In genomic region chr6:33204165-33204414, GRCh38 we compare ENCODE assay signal across 10 cellular contexts. TPM values are rescaled to one million over a fixed set of nuclear protein-coding genes. Genes with fewer than 3 reads are reported as not detected.
DNase-seq lines count a peak whose midpoint lies in the region; ATAC-seq and TF ChIP-seq lines count a peak whose summit lies in the region.
"Had no signal": no experiment of that assay in that cellular context is flagged by ENCODE, and none has a peak within 500 bp of the region (broad histone marks: within the 10 kb centered on the region; RNA-seq: fewer than 3 reads in every experiment).

No MANE protein-coding gene starts in this region.

- H3K4me2 ChIP-seq in OCI-LY7 (ENCODE audit: low read length) (peak overlapping the region; percentile 92), osteoblast (ENCODE audit: insufficient read depth, low read length) (peak overlapping the region; percentile 47)

- no peak for TF ChIP-seq CTCF in OCI-LY7 (conservative IDR thresholded peaks at IDR 0.05; ENCODE audit: low read length)
- no peak for TF ChIP-seq CTCF in osteoblast (IDR thresholded peaks at IDR 0.05; ENCODE audit: extremely low read depth, low read depth, low read length)

- peaks cover 57% of the 10 kb centered on the region for H3K4me1 ChIP-seq in CD4-positive, alpha-beta memory T cell (ENCODE audit: insufficient read depth, low read length)
- H3K4me1 ChIP-seq in OCI-LY7 (ENCODE audit: insufficient read depth, low read length, poor library complexity, severe bottlenecking) (peaks cover 57% of the 10 kb centered on the region), ectodermal cell (ENCODE audit: control insufficient read depth, insufficient read depth, low read length) (peaks cover 33% of the 10 kb centered on the region), osteoblast (ENCODE audit: insufficient read depth, low read length) (peaks cover 61% of the 10 kb centered on the region)

- H3K27ac Mint-ChIP-seq in CD4-positive, alpha-beta memory T cell, result peak overlapping the region; percentile 75 to 97 (median 91)

- H3K36me3 Mint-ChIP-seq in CD4-positive, alpha-beta memory T cell, result peaks cover 21 to 55% of the 10 kb centered on the region in 2 donors

- DNase-seq in CD4-positive, alpha-beta memory T cell, result no peak
- DNase-seq in OCI-LY7 (ENCODE audit: low spot score), result no peak
- no peak for DNase-seq in osteoblast (ENCODE audit: insufficient read length, low spot score, missing footprints)
- no peak for DNase-seq in SK-N-DZ (ENCODE audit: low spot score)
- no peak for DNase-seq in CD1c-positive myeloid dendritic cell (ENCODE audit: extremely low spot score)

- H3K9me3 Mint-ChIP-seq in CD4-positive, alpha-beta memory T cell, result peaks cover 0 to 2% (median 0%) of the 10 kb centered on the region in 8 donors

- H2AFZ ChIP-seq in OCI-LY7 (ENCODE audit: low read length) (no peak overlapping the region), osteoblast (ENCODE audit: low read length) (no peak overlapping the region)

- peaks cover 27% of the 10 kb centered on the region; the same call in 1 of the 2 replicates for H3K79me2 ChIP-seq in OCI-LY7 (ENCODE audit: insufficient read depth, low read depth, low read length)
- peaks cover 58% of the 10 kb centered on the region for H3K79me2 ChIP-seq in osteoblast (ENCODE audit: insufficient read depth, low read length)

- no TSS peak for BruUV-seq in OCI-LY7 (replicated peaks; lab: Mats Ljungman, UMichigan)

- intact Hi-C loops in CD4-positive, alpha-beta memory T cell (cut with micrococcal nuclease), result loop anchor here (1.0 to 10.0 kb wide), 7 partner anchors 45 to 1539 kb away; partner anchors contain the start of genes C6orf47, CSNK2B, CUTA and GPANK1
- intact Hi-C loops in OCI-LY7 (cut with micrococcal nuclease; ENCODE audit: unreplicated experiment), result loop anchor here (10.0 kb wide), 1 partner anchor 211 kb away; the partner anchor contains the start of genes CUTA and PHF1

- H4K20me1 ChIP-seq in OCI-LY7 (ENCODE audit: insufficient read depth, low read length) (no peaks in the 10 kb centered on the region), osteoblast (ENCODE audit: insufficient read depth, low read length) (peaks cover 33% of the 10 kb centered on the region)

- H3K27ac ChIP-seq in CD4-positive, alpha-beta memory T cell (ENCODE audit: low read depth, low read length), result peak overlapping the region; percentile 73
- H3K27ac ChIP-seq in OCI-LY7 (ENCODE audit: low read depth, low read length, poor library complexity, severe bottlenecking) (peak overlapping the region; percentile 9), ectodermal cell (ENCODE audit: insufficient read depth, low read depth, low read length, poor library complexity, severe bottlenecking) (no peak overlapping the region), osteoblast (ENCODE audit: low read depth, low read length) (peak overlapping the region; percentile 47)
- H3K27ac ChIP-seq: SJCRH30 had no signal

- H3K27me3 ChIP-seq in CD4-positive, alpha-beta memory T cell (ENCODE audit: insufficient read depth, low read length), result no peaks in the 10 kb centered on the region
- peaks cover 8% of the 10 kb centered on the region for H3K27me3 ChIP-seq in ectodermal cell (ENCODE audit: control insufficient read depth, insufficient read depth, low read length, poor library complexity, severe bottlenecking)
- no peaks in the 10 kb centered on the region for H3K27me3 ChIP-seq in osteoblast (ENCODE audit: insufficient read depth, low read length)
- H3K27me3 ChIP-seq: left lung, SJCRH30 had no signal

- H3K4me1 Mint-ChIP-seq in CD4-positive, alpha-beta memory T cell, result peaks cover 38 to 76% (median 57%) of the 10 kb centered on the region in 4 donors

- 4 to 6% methylated on average over 4 of the region's 4 CpGs for WGBS in ectodermal cell, 2 experiments

- POLR2A ChIA-PET in CD4-positive, alpha-beta memory T cell (lab: Charles Lee; ENCODE audit: partially characterized antibody), result interaction anchor here (0.5 to 2.4 kb wide), 7 partner anchors 9 to 1232 kb away, joined by 3 to 18 read pairs (median 4); partner anchors contain the start of genes DXO, HLA-DPA1 and RGL2
- POLR2A ChIA-PET in OCI-LY7 (lab: Charles Lee), result no interaction called here

- CTCF ChIA-PET in CD4-positive, alpha-beta memory T cell (lab: Charles Lee; ENCODE audit: partially characterized antibody), result interaction anchor here (1.5 to 2.0 kb wide), 2 partner anchors 9 to 45 kb away, joined by 6 to 11 read pairs; no protein-coding TSS in a partner anchor
- CTCF ChIA-PET in OCI-LY7 (lab: Charles Lee; ENCODE audit: unreplicated experiment), result no interaction called here

- no peaks in the 10 kb centered on the region for H3K27me3 Mint-ChIP-seq in CD4-positive, alpha-beta memory T cell

- H3K4me3 ChIP-seq in CD4-positive, alpha-beta memory T cell (ENCODE audit: low read length in 2 of 2), result peak overlapping the region in 1 of 2 donors; percentile 88
- peak overlapping the region; percentile 78 for H3K4me3 ChIP-seq in OCI-LY7 (ENCODE audit: low read depth, low read length, poor library complexity, severe bottlenecking)
- peak overlapping the region; percentile 60 for H3K4me3 ChIP-seq in ectodermal cell (ENCODE audit: insufficient read depth, low read depth, low read length)
- H3K4me3 ChIP-seq in osteoblast (ENCODE audit: insufficient read depth, low read length), result no peak overlapping the region

- H3K4me3 Mint-ChIP-seq in CD4-positive, alpha-beta memory T cell, result peak overlapping the region; percentile 87 to 100 (median 94)

- no peaks in the 10 kb centered on the region for H3K9me2 ChIP-seq in OCI-LY7 (ENCODE audit: insufficient read depth, low read length)

- no peak for ATAC-seq in HG02973 (IDR thresholded peaks at IDR 0.05; ENCODE audit: unreplicated experiment)
- ATAC-seq in GM18861 (IDR thresholded peaks at IDR 0.05; ENCODE audit: unreplicated experiment), result no peak

- no peaks in the 10 kb centered on the region for H3K9me3 ChIP-seq in CD4-positive, alpha-beta memory T cell (ENCODE audit: control insufficient read depth in 1 of 2, low read length in 2 of 2)
- no peaks in the 10 kb centered on the region for H3K9me3 ChIP-seq in OCI-LY7 (ENCODE audit: low read length)
- H3K9me3 ChIP-seq in ectodermal cell (ENCODE audit: control insufficient read depth, low read length), result no peaks in the 10 kb centered on the region
- no peaks in the 10 kb centered on the region for H3K9me3 ChIP-seq in osteoblast (ENCODE audit: low read depth, low read length)
- H3K9me3 ChIP-seq: left lung, SJCRH30 had no signal

- H3K36me3 ChIP-seq in CD4-positive, alpha-beta memory T cell (ENCODE audit: insufficient read depth, low read length), result peaks cover 13% of the 10 kb centered on the region
- H3K36me3 ChIP-seq in OCI-LY7 (ENCODE audit: insufficient read depth, low read length) (peaks cover 24% of the 10 kb centered on the region), ectodermal cell (ENCODE audit: control insufficient read depth, insufficient read depth, low read length) (peaks cover 19% of the 10 kb centered on the region), osteoblast (ENCODE audit: insufficient read depth, low read length) (peaks cover 29% of the 10 kb centered on the region)

RNA-seq across cellular contexts. Expression of gene HSD17B8, which starts 0.4 kb away (rescaled TPM):
- total RNA-seq in CD4-positive, alpha-beta memory T cell, result 10 to 100 TPM; 20.2 to 22.3 TPM
- 10 to 100 TPM; 57.4 to 77.3 TPM for polyA plus RNA-seq in CD4-positive, alpha-beta memory T cell
- 11.6 and 21.4 TPM in 2 replicates for total RNA-seq in OCI-LY7 (2014; rRNA removed; shearing (Covaris generic))
- total RNA-seq in OCI-LY7 (2022), result 18.8 and 23.5 TPM in 2 replicates
- 4.6 TPM for polyA plus RNA-seq in ectodermal cell (2013, experiment 1 of 4)
- 4.7 TPM for polyA plus RNA-seq in ectodermal cell (2013, experiment 2 of 4)
- polyA plus RNA-seq in ectodermal cell (2013, experiment 3 of 4), result 9.1 TPM
- 8.1 TPM for polyA plus RNA-seq in ectodermal cell (2013, experiment 4 of 4)
- 2.7 and 3.3 TPM in 2 replicates for total RNA-seq in osteoblast
- polyA plus RNA-seq in SK-N-DZ (2014; cell fraction: cytosol; rRNA removed), result 14.5 and 17.4 TPM in 2 replicates
- polyA plus RNA-seq in SK-N-DZ (2014; cell fraction: nucleus; rRNA removed), result 28.4 and 36.4 TPM in 2 replicates

RNA-seq across cellular contexts. Expression of gene SLC39A7, which starts 3.4 kb away (rescaled TPM):
- 10 to 100 TPM; 40.8 to 40.9 TPM for total RNA-seq in CD4-positive, alpha-beta memory T cell
- 10 to 100 TPM; 22.9 to 23.1 TPM for polyA plus RNA-seq in CD4-positive, alpha-beta memory T cell
- total RNA-seq in OCI-LY7 (2014; rRNA removed; shearing (Covaris generic)), result 22.9 and 29.2 TPM in 2 replicates
- total RNA-seq in OCI-LY7 (2022) (48.3 and 53.2 TPM in 2 replicates), osteoblast (108 and 109 TPM in 2 replicates)
- polyA plus RNA-seq in ectodermal cell (2013, experiment 1 of 4), result 113 TPM
- 109 TPM for polyA plus RNA-seq in ectodermal cell (2013, experiment 2 of 4)
- polyA plus RNA-seq in ectodermal cell (2013, experiment 3 of 4), result 78.4 TPM
- 90.4 TPM for polyA plus RNA-seq in ectodermal cell (2013, experiment 4 of 4)
- polyA plus RNA-seq in SK-N-DZ (2014; cell fraction: cytosol; rRNA removed), result 58.4 and 67.5 TPM in 2 replicates
- polyA plus RNA-seq in SK-N-DZ (2014; cell fraction: nucleus; rRNA removed), result 40.4 and 43.7 TPM in 2 replicates

RNA-seq across cellular contexts. Expression of gene RXRB, which starts 3.6 kb away (rescaled TPM):
- total RNA-seq in CD4-positive, alpha-beta memory T cell, result 10 to 100 TPM; 89.2 to 94.3 TPM
- 10 to 100 TPM in 1 of 2 donors, 1 to 10 TPM in 1; 5.6 to 11.5 TPM for polyA plus RNA-seq in CD4-positive, alpha-beta memory T cell
- total RNA-seq in OCI-LY7 (2014; rRNA removed; shearing (Covaris generic)), result 30.6 and 32.5 TPM in 2 replicates
- total RNA-seq in OCI-LY7 (2022), result 47.3 and 48.5 TPM in 2 replicates
- 38.5 TPM for polyA plus RNA-seq in ectodermal cell (2013, experiment 1 of 4)
- 34.7 TPM for polyA plus RNA-seq in ectodermal cell (2013, experiment 2 of 4)
- polyA plus RNA-seq in ectodermal cell (2013, experiment 3 of 4), result 33.5 TPM
- polyA plus RNA-seq in ectodermal cell (2013, experiment 4 of 4), result 37.0 TPM
- 19.2 and 20.9 TPM in 2 replicates for total RNA-seq in osteoblast
- polyA plus RNA-seq in SK-N-DZ (2014; cell fraction: cytosol; rRNA removed), result 21.4 and 25.8 TPM in 2 replicates
- 80.1 and 95.9 TPM in 2 replicates for polyA plus RNA-seq in SK-N-DZ (2014; cell fraction: nucleus; rRNA removed)

RNA-seq across cellular contexts. Expression of gene RING1, which starts 4.2 kb away (rescaled TPM):
- 10 to 100 TPM; 36.8 to 38.4 TPM for total RNA-seq in CD4-positive, alpha-beta memory T cell
- 1 to 10 TPM; 3.4 to 7.8 TPM for polyA plus RNA-seq in CD4-positive, alpha-beta memory T cell
- total RNA-seq in OCI-LY7 (2014; rRNA removed; shearing (Covaris generic)), result 25.0 and 31.8 TPM in 2 replicates
- total RNA-seq in OCI-LY7 (2022) (40.0 and 42.7 TPM in 2 replicates), osteoblast (34.0 and 34.2 TPM in 2 replicates)
- 61.0 TPM for polyA plus RNA-seq in ectodermal cell (2013, experiment 1 of 4)
- 72.1 TPM for polyA plus RNA-seq in ectodermal cell (2013, experiment 2 of 4)
- 62.1 TPM for polyA plus RNA-seq in ectodermal cell (2013, experiment 3 of 4)
- 67.9 TPM for polyA plus RNA-seq in ectodermal cell (2013, experiment 4 of 4)
- 23.3 and 27.1 TPM in 2 replicates for polyA plus RNA-seq in SK-N-DZ (2014; cell fraction: cytosol; rRNA removed)
- 32.4 and 35.4 TPM in 2 replicates for polyA plus RNA-seq in SK-N-DZ (2014; cell fraction: nucleus; rRNA removed)

RNA-seq across cellular contexts. Expression of gene COL11A2, which starts 11.8 kb away (rescaled TPM):
- total RNA-seq in CD4-positive, alpha-beta memory T cell, result 1 to 10 TPM; 1.2 to 1.6 TPM
- polyA plus RNA-seq in CD4-positive, alpha-beta memory T cell, result under 1 TPM; 0.40 to 0.49 TPM
- total RNA-seq in OCI-LY7 (2014; rRNA removed; shearing (Covaris generic)), result 3.5 and 5.2 TPM in 2 replicates
- total RNA-seq in OCI-LY7 (2022) (4.5 and 4.6 TPM in 2 replicates), osteoblast (1.8 TPM in 2 replicates)
- 6.1 TPM for polyA plus RNA-seq in ectodermal cell (2013, experiment 1 of 4)
- polyA plus RNA-seq in ectodermal cell (2013, experiment 2 of 4), result 7.4 TPM
- polyA plus RNA-seq in ectodermal cell (2013, experiment 3 of 4), result 5.2 TPM
- polyA plus RNA-seq in ectodermal cell (2013, experiment 4 of 4), result 8.3 TPM
- 0.18 and 0.32 TPM in 2 replicates for polyA plus RNA-seq in SK-N-DZ (2014; cell fraction: cytosol; rRNA removed)
- 13.7 and 15.4 TPM in 2 replicates for polyA plus RNA-seq in SK-N-DZ (2014; cell fraction: nucleus; rRNA removed)
